22 cellular contexts compared by ENCODE assay signal in the genomic region with DNA sequence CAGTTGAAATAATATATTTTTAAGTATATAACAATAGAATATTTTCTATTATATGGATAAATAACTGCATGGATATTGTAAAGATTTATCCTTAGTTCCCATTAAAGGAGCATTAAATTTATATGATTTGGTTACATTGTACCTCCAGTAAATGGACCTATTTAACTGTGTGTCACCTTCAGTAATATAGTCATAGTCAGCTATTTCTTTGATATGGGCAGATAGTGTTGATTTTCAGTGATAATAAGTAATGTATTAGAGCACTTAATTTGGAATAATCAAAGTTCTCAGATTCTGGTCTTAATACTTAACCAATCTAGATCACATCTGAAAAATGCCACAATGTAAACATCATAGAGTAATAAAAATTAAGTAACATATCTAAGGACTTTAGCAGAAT.
DNase-seq lines count a peak whose midpoint lies in the region; ATAC-seq, FAIRE-seq and TF ChIP-seq lines count a peak whose summit lies in the region.
"Had no signal": no experiment of that assay in that cellular context is flagged by ENCODE, and none has a peak within 500 bp of the region (broad histone marks: within the 10 kb centered on the region; RNA-seq: fewer than 3 reads in every experiment).

No MANE protein-coding gene starts in this region.

- in situ Hi-C loops in IMR-90 (cut with MboI; ENCODE audit: low sequenced_read_pairs), result no loop called here
- in situ Hi-C loops in GM13976 (cut with MboI; ENCODE audit: low sequenced_read_pairs, unreplicated experiment), result no loop called here

- H2BK5ac ChIP-seq in IMR-90 (ENCODE audit: low read depth, low read length, poor library complexity, severe bottlenecking), result no peak overlapping the region

- H3K79me1 ChIP-seq in IMR-90 (ENCODE audit: low read depth in 1 of 2, low read length in 2 of 2), result no peaks in the 10 kb centered on the region

- H3K14ac ChIP-seq in IMR-90 (replicated peaks; ENCODE audit: low read depth, low read length), result no peak overlapping the region

- no peaks in the 10 kb centered on the region for H3K4me1 ChIP-seq in A549
- no peaks in the 10 kb centered on the region for H3K4me1 ChIP-seq in IMR-90 (ENCODE audit: control insufficient read depth, insufficient read depth, low read length)
- H3K4me1 ChIP-seq in endothelial cell of umbilical vein (ENCODE audit: control insufficient read depth, extremely low read depth, insufficient read depth, low read length), result no peaks in the 10 kb centered on the region
- H3K4me1 ChIP-seq: BLaER1 treated with 17β-estradiol and CSF1 and Interleukin-3, amounts not matched to agents 10 nM and 100 nM; Caco-2 had no signal

- dilution Hi-C loops in IMR-90 (cut with HindIII; ENCODE audit: low sequenced_read_pairs, unreplicated experiment) (no loop called here), endothelial cell of umbilical vein (cut with MboI; ENCODE audit: extremely low pct_ligation_motif_present, low sequenced_read_pairs) (no loop called here)

- ATAC-seq in A549 (no peak), IMR-90 (ENCODE audit: low read depth) (no peak)
- ATAC-seq: CD8-positive, alpha-beta T cell had no signal

- H2AK9ac ChIP-seq in IMR-90 (replicated peaks; ENCODE audit: low read depth, low read length, poor library complexity), result no peak overlapping the region

- H3K9me3 ChIP-seq in A549, result no peaks in the 10 kb centered on the region
- H3K9me3 ChIP-seq in IMR-90 (ENCODE audit: control insufficient read depth, insufficient read depth, low read length), result peaks cover 2% of the 10 kb centered on the region; the same call in 1 of the 2 replicates
- H3K9me3 ChIP-seq in endothelial cell of umbilical vein (replicated peaks; ENCODE audit: control insufficient read depth, insufficient read depth, low read length), result no peaks in the 10 kb centered on the region
- H3K9me3 ChIP-seq: BLaER1 treated with 17β-estradiol and CSF1 and Interleukin-3, amounts not matched to agents 10 nM and 100 nM; Caco-2 had no signal

- H3K4me1 Mint-ChIP-seq in immature natural killer cell, result no peaks in the 10 kb centered on the region
- H3K4me1 Mint-ChIP-seq: B cell had no signal

- H4K20me1 ChIP-seq in IMR-90 (ENCODE audit: insufficient read depth, low read length) (no peaks in the 10 kb centered on the region), endothelial cell of umbilical vein (replicated peaks; ENCODE audit: control insufficient read depth, extremely low read depth, insufficient read depth, low read length) (no peaks in the 10 kb centered on the region)
- H4K20me1 ChIP-seq: BLaER1 treated with 17β-estradiol and CSF1 and Interleukin-3, amounts not matched to agents 10 nM and 100 nM had no signal

- no peak overlapping the region for H2AK5ac ChIP-seq in IMR-90 (ENCODE audit: low read depth, low read length)

- no peak overlapping the region for H3K9ac ChIP-seq in IMR-90 (ENCODE audit: low read depth, low read length)
- H3K9ac ChIP-seq in endothelial cell of umbilical vein (replicated peaks; ENCODE audit: extremely low read depth, insufficient read depth, low read length), result no peak overlapping the region
- H3K9ac ChIP-seq: BLaER1 treated with 17β-estradiol and CSF1 and Interleukin-3, amounts not matched to agents 10 nM and 100 nM had no signal

- no peak for TF ChIP-seq EP300 in A549 (IDR thresholded peaks at IDR 0.05)

- no peaks in the 10 kb centered on the region for H3K79me2 ChIP-seq in endothelial cell of umbilical vein (ENCODE audit: control insufficient read depth, insufficient read depth, low read length)

- FAIRE-seq in A549 (lab: Jason Lieb, UNC) (no peak), endothelial cell of umbilical vein (lab: Jason Lieb, UNC) (peak; percentile 33)
- FAIRE-seq: D721Med, G401.6, GM12891, GM18507, GM19239 had no signal

- POLR2A ChIA-PET in A549 (lab: Yijun Ruan, JAX), result no interaction called here
- POLR2A ChIA-PET in IMR-90 (lab: Charles Lee; ENCODE audit: unreplicated experiment), result no interaction called here
- POLR2A ChIA-PET in endothelial cell of umbilical vein (lab: Charles Lee), result no interaction called here

- DNase-seq in A549 (ENCODE audit: low read depth in 1 of 2, low spot score in 1 of 2) (no peak), IMR-90 (no peak), endothelial cell of umbilical vein (ENCODE audit: low read depth, low spot score) (no peak), immature natural killer cell (no peak), GM13976 (ENCODE audit: low spot score) (no peak), OCI-M1 (lab: John Stamatoyannopoulos, UW) (no peak)
- DNase-seq: 8988T; AML-193; Caco-2; Calu3; CD4-positive, alpha-beta T cell; CD8-positive, alpha-beta T cell; DMS79 treated with DMSO at 0.1 percent for 48 hours; GF-D8 had no signal

- H3K36me3 ChIP-seq in IMR-90 (ENCODE audit: control insufficient read depth, insufficient read depth, low read length) (no peaks in the 10 kb centered on the region), endothelial cell of umbilical vein (ENCODE audit: control insufficient read depth in 2 of 2, extremely low read depth in 1 of 2, insufficient read depth in 2 of 2, low read length in 2 of 2) (no peaks in the 10 kb centered on the region)
- H3K36me3 ChIP-seq: BLaER1 treated with 17β-estradiol and CSF1 and Interleukin-3, amounts not matched to agents 10 nM and 100 nM had no signal

- no peak overlapping the region for H4K5ac ChIP-seq in IMR-90 (ENCODE audit: low read depth, low read length)

- TF ChIP-seq POLR2A in A549 (IDR thresholded peaks at IDR 0.05; ENCODE audit: low read length), result no peak
- no peak for TF ChIP-seq POLR2A in IMR-90 (IDR thresholded peaks at IDR 0.05; ENCODE audit: low read depth, low read length)
- TF ChIP-seq POLR2A in endothelial cell of umbilical vein (IDR thresholded peaks at IDR 0.05; ENCODE audit: low read depth, low read length), result no peak

- no peak overlapping the region for H3K4me3 Mint-ChIP-seq in immature natural killer cell
- H3K4me3 Mint-ChIP-seq: B cell; CD4-positive, alpha-beta T cell; CD8-positive, alpha-beta T cell had no signal

- H3K18ac ChIP-seq in IMR-90 (ENCODE audit: low read depth, low read length), result no peak overlapping the region

- H3K23ac ChIP-seq in IMR-90 (ENCODE audit: low read depth, low read length), result no peak overlapping the region

- H3K36me3 Mint-ChIP-seq in immature natural killer cell, result no peaks in the 10 kb centered on the region
- H3K36me3 Mint-ChIP-seq: CD8-positive, alpha-beta T cell had no signal

- no peaks in the 10 kb centered on the region for H3K9me1 ChIP-seq in IMR-90 (ENCODE audit: insufficient read depth, low read length)
- H3K9me1 ChIP-seq in endothelial cell of umbilical vein (replicated peaks; ENCODE audit: control insufficient read depth, extremely low read depth, insufficient read depth, low read length), result no peaks in the 10 kb centered on the region

- CTCF ChIA-PET in A549 (lab: Yijun Ruan, JAX) (no interaction called here), IMR-90 (lab: Yijun Ruan, JAX) (interaction anchor here (0.6 kb wide), 1 partner anchor 20 kb away, joined by 4 read pairs; no protein-coding TSS in a partner anchor), endothelial cell of umbilical vein (lab: Charles Lee) (no interaction called here)

- TF ChIP-seq RAD21 in A549 (conservative IDR thresholded peaks at IDR 0.05 in 1 of 2, IDR thresholded peaks at IDR 0.05 in 1 of 2) (no peak), IMR-90 (IDR thresholded peaks at IDR 0.05; ENCODE audit: low read length) (no peak)

- H3K4ac ChIP-seq in IMR-90 (ENCODE audit: low read depth, low read length), result no peak overlapping the region

- H3K56ac ChIP-seq in IMR-90 (ENCODE audit: extremely low read depth, insufficient read depth, low read length), result no peak overlapping the region

- peaks cover 3 to 30% (median 19%) of the 10 kb centered on the region in 6 donors for H3K9me3 Mint-ChIP-seq in immature natural killer cell

- no peak overlapping the region for H4K8ac ChIP-seq in IMR-90 (ENCODE audit: low read depth in 2 of 2, low read length in 2 of 2)

- H3K27ac Mint-ChIP-seq in immature natural killer cell, result no peak overlapping the region
- H3K27ac Mint-ChIP-seq: B cell; CD4-positive, alpha-beta T cell; CD8-positive, alpha-beta T cell had no signal

- H3K27ac ChIP-seq in A549 (no peak overlapping the region), IMR-90 (ENCODE audit: insufficient read depth, low read length) (no peak overlapping the region), endothelial cell of umbilical vein (ENCODE audit: insufficient read depth, low read depth, low read length) (no peak overlapping the region)
- H3K27ac ChIP-seq: BLaER1 treated with 17β-estradiol and CSF1 and Interleukin-3, amounts not matched to agents 10 nM and 100 nM; C4-2B had no signal

- no peak overlapping the region for H3K4me3 ChIP-seq in A549
- no peak overlapping the region for H3K4me3 ChIP-seq in IMR-90 (ENCODE audit: insufficient read depth, low read depth, low read length)
- no peak overlapping the region for H3K4me3 ChIP-seq in endothelial cell of umbilical vein (replicated peaks in 1 of 3; ENCODE audit: insufficient read depth in 1 of 3, low read depth in 1 of 3, low read length in 3 of 3)
- H3K4me3 ChIP-seq: BLaER1 treated with 17β-estradiol and CSF1 and Interleukin-3, amounts not matched to agents 10 nM and 100 nM had no signal

- H2BK15ac ChIP-seq in IMR-90 (ENCODE audit: low read depth, low read length), result no peak overlapping the region

- H3K27me3 Mint-ChIP-seq in immature natural killer cell (ENCODE audit: low read depth in 3 of 3), result peaks cover 0 to 2% (median 0%) of the 10 kb centered on the region in 3 donors
- H3K27me3 Mint-ChIP-seq: B cell; CD4-positive, alpha-beta T cell had no signal

- H2AFZ ChIP-seq in IMR-90 (replicated peaks; ENCODE audit: low read length, poor library complexity) (no peak overlapping the region), endothelial cell of umbilical vein (ENCODE audit: low read depth, low read length) (no peak overlapping the region)

- no peak overlapping the region for H2BK120ac ChIP-seq in IMR-90 (ENCODE audit: low read depth, low read length)

- no TSS peak for BruUV-seq in IMR-90 (replicated peaks; lab: Mats Ljungman, UMichigan)
- no TSS peak for BruUV-seq in endothelial cell of umbilical vein (replicated peaks; lab: Mats Ljungman, UMichigan)

- H3K27me3 ChIP-seq in IMR-90 (ENCODE audit: control insufficient read depth, insufficient read depth, low read length) (no peaks in the 10 kb centered on the region), endothelial cell of umbilical vein (ENCODE audit: control insufficient read depth in 2 of 2, insufficient read depth in 2 of 2, low read length in 2 of 2) (no peaks in the 10 kb centered on the region)
- H3K27me3 ChIP-seq: BLaER1 treated with 17β-estradiol and CSF1 and Interleukin-3, amounts not matched to agents 10 nM and 100 nM had no signal

- no peak overlapping the region for H4K91ac ChIP-seq in IMR-90 (ENCODE audit: insufficient read depth, low read depth, low read length)

- H3K4me2 ChIP-seq in A549, result no peak overlapping the region
- H3K4me2 ChIP-seq in IMR-90 (ENCODE audit: low read depth, low read length), result no peak overlapping the region
- no peak overlapping the region for H3K4me2 ChIP-seq in endothelial cell of umbilical vein (ENCODE audit: insufficient read depth, low read length)
- H3K4me2 ChIP-seq: BLaER1 treated with 17β-estradiol and CSF1 and Interleukin-3, amounts not matched to agents 10 nM and 100 nM had no signal

- intact Hi-C loops in IMR-90 (cut with micrococcal nuclease), result no loop called here
- intact Hi-C loops in endothelial cell of umbilical vein (cut with micrococcal nuclease), result no loop called here

- TF ChIP-seq CTCF in A549 (IDR thresholded peaks at IDR 0.05) (no peak), IMR-90 (conservative IDR thresholded peaks at IDR 0.05; ENCODE audit: low read depth, low read length) (no peak), endothelial cell of umbilical vein (IDR thresholded peaks at IDR 0.05; ENCODE audit: extremely low read depth in 1 of 2, insufficient read depth in 1 of 2, low read depth in 1 of 2, low read length in 2 of 2) (no peak), GM13976 (IDR thresholded peaks at IDR 0.05; ENCODE audit: borderline replicate concordance, control extremely low read depth, extremely low read depth, insufficient read depth, missing control alignments) (no peak)

- no peak overlapping the region for H2BK20ac ChIP-seq in IMR-90 (ENCODE audit: low read depth, low read length)
